ENCODE assay signal across 31 cellular contexts in genomic region chr2:162212366-162212765, GRCh38. TPM values are rescaled to one million over a fixed set of nuclear protein-coding genes. Genes with fewer than 3 reads are reported as not detected.
DNase-seq lines count a peak whose midpoint lies in the region; ATAC-seq and TF ChIP-seq lines count a peak whose summit lies in the region.
"Had no signal": no experiment of that assay in that cellular context is flagged by ENCODE, and none has a peak within 500 bp of the region (broad histone marks: within the 10 kb centered on the region; RNA-seq: fewer than 3 reads in every experiment).

No MANE protein-coding gene starts in this region.

- ATAC-seq in gastroesophageal sphincter = no peak
- ATAC-seq in GM19035 (IDR thresholded peaks at IDR 0.05; ENCODE audit: unreplicated experiment) = no peak
- ATAC-seq in GM21529 (IDR thresholded peaks at IDR 0.05; ENCODE audit: unreplicated experiment) = no peak
- ATAC-seq: activated CD8-positive, alpha-beta T cell treated with anti-CD3 and anti-CD28 coated beads for 36 hours; gastrocnemius medialis; stimulated activated naive CD8-positive, alpha-beta T cell treated with anti-CD3 and anti-CD28 coated beads, Interleukin-15, Interleukin-2, amounts not matched to agents 100 U/mL and 50 U/mL, for 24 hours had no signal

- TF ChIP-seq CTCF in cardiac fibroblast (IDR thresholded peaks at IDR 0.05; ENCODE audit: low read depth, low read length) = no peak
- TF ChIP-seq CTCF in gastroesophageal sphincter (IDR thresholded peaks at IDR 0.05) = no peak
- TF ChIP-seq CTCF in uterus (IDR thresholded peaks at IDR 0.05) = no peak

- H3K4me1 ChIP-seq in gastroesophageal sphincter (peaks cover 0 to 25% (median 0%) of the 10 kb centered on the region in 3 donors), uterus (no peaks in the 10 kb centered on the region)
- H3K4me1 ChIP-seq: BLaER1, breast epithelium, colonic mucosa, gastrocnemius medialis, testis had no signal

- no peaks in the 10 kb centered on the region for H3K9me3 ChIP-seq in gastroesophageal sphincter
- no peaks in the 10 kb centered on the region for H3K9me3 ChIP-seq in uterus
- H3K9me3 ChIP-seq: BLaER1, breast epithelium, colonic mucosa, gastrocnemius medialis, testis had no signal

- H3K4me3 ChIP-seq in cardiac fibroblast (replicated peaks in 1 of 2; ENCODE audit: low read depth in 2 of 2, low read length in 2 of 2) (no peak overlapping the region), gastroesophageal sphincter (no peak overlapping the region), uterus (no peak overlapping the region)
- H3K4me3 ChIP-seq: BLaER1, breast epithelium, colonic mucosa, gastrocnemius medialis, testis had no signal

- no peaks in the 10 kb centered on the region for H3K27me3 ChIP-seq in gastroesophageal sphincter
- no peaks in the 10 kb centered on the region for H3K27me3 ChIP-seq in uterus
- H3K27me3 ChIP-seq: BLaER1, breast epithelium, colonic mucosa, gastrocnemius medialis, testis had no signal

- peak overlapping the region; percentile 22 to 67 (median 35) for H3K27ac ChIP-seq in gastroesophageal sphincter
- peak overlapping the region; percentile 71 for H3K27ac ChIP-seq in uterus
- H3K27ac ChIP-seq: BLaER1, colonic mucosa, gastrocnemius medialis, testis had no signal

- intact Hi-C loops in uterus (cut with DNase I; ENCODE audit: low total_unique reads) = no loop called here

- H3K36me3 ChIP-seq in gastroesophageal sphincter = no peaks in the 10 kb centered on the region
- H3K36me3 ChIP-seq in uterus = no peaks in the 10 kb centered on the region
- H3K36me3 ChIP-seq: BLaER1, breast epithelium, colonic mucosa, gastrocnemius medialis had no signal

- no peak for TF ChIP-seq POLR2A in gastroesophageal sphincter (IDR thresholded peaks at IDR 0.05)
- TF ChIP-seq POLR2A in uterus (IDR thresholded peaks at IDR 0.05) = no peak

- WGBS in gastroesophageal sphincter (ENCODE audit: low coverage in 1 of 2), 2 donors = 18 to 31% methylated on average over 2 of the region's 2 CpGs

- TF ChIP-seq EP300 in gastroesophageal sphincter (IDR thresholded peaks at IDR 0.05) = no peak

- DNase-seq in GM03348 (ENCODE audit: low spot score) (peak; percentile 33), cardiac fibroblast (ENCODE audit: low read depth in 2 of 2) (peak; percentile 31 to 61), uterus (no peak), DMS153 treated with DMSO at 0.1 percent for 48 hours (lab: John Stamatoyannopoulos, UW; ENCODE audit: unreplicated experiment) (no peak)
- DNase-seq: activated CD8-positive, alpha-beta memory T cell treated with anti-CD3 and anti-CD28 coated beads, Interleukin-2, amount 50 U/mL, for 48 hours; activated CD8-positive, alpha-beta T cell treated with anti-CD3 and anti-CD28 coated beads for 36 hours; activated naive CD4-positive, alpha-beta T cell treated with anti-CD3 and anti-CD28 coated beads, Interleukin-2, amount 10 ng/mL, durations not matched to agents 7 days and 5 days; amygdala; colonic mucosa; effector memory CD4-positive, alpha-beta T cell; gastrocnemius medialis; GOT3; HFFc6; hippocampal formation; mammary epithelial cell; MV-4-11; NCI-H1436 treated with DMSO at 0.1 percent for 48 hours; NCI-H226; NCI-H526 treated with DMSO at 0.1 percent for 48 hours; nephron progenitor cell; NK-92 treated with Interleukin-12 subunit alpha and Interleukin-12 subunit beta, amount 100 ng/mL, for 24 hours; SHP77; stimulated activated naive CD8-positive, alpha-beta T cell treated with anti-CD3 and anti-CD28 coated beads, Interleukin-15, Interleukin-2, amounts not matched to agents 100 U/mL and 50 U/mL, for 24 hours; testis had no signal

RNA-seq across cellular contexts. Expression of gene FAP, which starts 30.9 kb away (rescaled TPM):
- total RNA-seq in gastroesophageal sphincter (10 to 100 TPM in 2 of 4 donors, 1 to 10 TPM in 2; 4.6 to 14.0 (median 11.1) TPM), uterus (100 to 1,000 TPM in 1 of 4 donors, 10 to 100 TPM in 3; 10.5 to 167 (median 25.9) TPM)
- total RNA-seq: activated CD8-positive, alpha-beta T cell treated with anti-CD3 and anti-CD28 coated beads for 36 hours; G401; T-helper 2 cell treated with Interferon-gamma antibody and Interleukin-4, amounts not matched to agents 100 ng/mL and 5 ng/mL, for 36 hours had no signal

Comparison
In these comparisons a context has a peak if more than half of its experiments do, and no peak if none do; other contexts are left out.
1. DNase-seq: peak in GM03348 (single experiment) and cardiac fibroblast (2 of 2); none in uterus (0 of 2) and DMS153 treated with DMSO at 0.1 percent for 48 hours (single experiment).